In the genomic region with DNA sequence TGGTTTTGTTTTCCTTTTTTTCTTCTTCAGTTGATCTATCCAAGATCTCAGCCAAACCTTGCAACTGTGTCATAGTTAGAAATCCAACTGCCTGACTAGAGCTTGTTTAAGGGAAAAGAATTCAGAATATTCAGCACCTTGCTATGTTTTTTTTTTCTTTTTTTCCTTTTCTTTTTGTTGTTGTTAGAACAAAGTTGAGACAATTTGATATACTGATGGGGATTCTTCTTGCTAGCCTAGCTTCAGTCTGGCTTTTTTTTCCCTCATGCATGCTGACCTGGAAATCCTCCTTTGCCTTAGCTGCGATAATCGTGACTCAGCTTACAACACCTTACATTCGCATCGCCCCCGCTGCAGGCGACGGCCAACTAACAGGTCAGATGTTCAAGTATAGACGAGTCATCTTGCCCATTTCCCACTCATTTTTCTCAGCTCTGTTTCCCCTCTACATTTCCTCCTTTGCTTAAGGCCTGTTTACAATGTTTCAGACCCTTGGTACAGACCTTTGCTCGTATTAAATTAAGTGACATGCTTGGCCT, we compare ENCODE assay signal across 16 cellular contexts.
DNase-seq lines count a peak whose midpoint lies in the region; ATAC-seq and TF ChIP-seq lines count a peak whose summit lies in the region.
"Had no signal": no experiment of that assay in that cellular context is flagged by ENCODE, and none has a peak within 500 bp of the region (broad histone marks: within the 10 kb centered on the region; RNA-seq: fewer than 3 reads in every experiment).

No MANE protein-coding gene starts in this region.

- no peaks in the 10 kb centered on the region for H3K9me3 ChIP-seq in HUES48 (ENCODE audit: control insufficient read depth, insufficient read depth, low read length)
- H3K9me3 ChIP-seq: upper lobe of right lung had no signal

- no peak for ATAC-seq in activated CD4-positive, CD25-positive, alpha-beta regulatory T cell treated with anti-CD3 and anti-CD28 coated beads, Interleukin-2, amount 50 U/mL, for 24 hours
- no peak for ATAC-seq in GM21723 (IDR thresholded peaks at IDR 0.05; ENCODE audit: unreplicated experiment)
- ATAC-seq: effector memory CD8-positive, alpha-beta T cell; HepG2; upper lobe of right lung had no signal

- no peak overlapping the region for H3K9ac ChIP-seq in HUES48 (ENCODE audit: low read depth, low read length)

- H3K4me3 ChIP-seq in AG04449 (ENCODE audit: low read depth, low read length) = no peak overlapping the region; the same call in 1 of the 2 replicates
- no peak overlapping the region for H3K4me3 ChIP-seq in HUES48 (ENCODE audit: low read depth, low read length)
- H3K4me3 ChIP-seq in cardiac fibroblast (replicated peaks in 1 of 2; ENCODE audit: low read depth in 2 of 2, low read length in 2 of 2) = no peak overlapping the region
- H3K4me3 ChIP-seq: skin epidermis, upper lobe of right lung had no signal

- peak; percentile 24 for DNase-seq in AG04449 (ENCODE audit: low read depth, low spot score)
- peak; percentile 52 to 81 for DNase-seq in cardiac fibroblast (ENCODE audit: low read depth in 2 of 2)
- peak; percentile 87 for DNase-seq in islet precursor cell
- no peak for DNase-seq in stimulated activated naive CD4-positive, alpha-beta T cell (lab: John Stamatoyannopoulos, UW)
- no peak for DNase-seq in activated CD4-positive, alpha-beta T cell treated with anti-CD3 and anti-CD28 coated beads for 48 hours
- DNase-seq: activated naive CD8-positive, alpha-beta T cell treated with anti-CD3 and anti-CD28 coated beads for 36 hours; effector memory CD8-positive, alpha-beta T cell; naive B cell; NCI-H2029 treated with DMSO at 0.1 percent for 48 hours; T-helper 2 cell; upper lobe of right lung had no signal

- no peaks in the 10 kb centered on the region for H3K27me3 ChIP-seq in HUES48 (ENCODE audit: control insufficient read depth, insufficient read depth, low read length)
- H3K27me3 ChIP-seq: upper lobe of right lung had no signal

- CTCF ChIA-PET in AG04449 (lab: Yijun Ruan, JAX) = interaction anchor here (1.3 kb wide), 1 partner anchor 13 kb away, joined by 3 read pairs; no protein-coding TSS in a partner anchor

- TF ChIP-seq CTCF in AG04449 (IDR thresholded peaks at IDR 0.05; ENCODE audit: insufficient read depth, low read length, missing control alignments) (no peak), cardiac fibroblast (IDR thresholded peaks at IDR 0.05; ENCODE audit: low read depth, low read length) (no peak)

- POLR2A ChIA-PET in AG04449 (lab: Yijun Ruan, JAX) = no interaction called here

- H3K27ac ChIP-seq in HUES48 (ENCODE audit: low read depth, low read length) = peak overlapping the region; percentile 31
- H3K27ac ChIP-seq: skin epidermis, upper lobe of right lung had no signal

- peaks cover 15% of the 10 kb centered on the region for H3K4me1 ChIP-seq in HUES48 (ENCODE audit: control insufficient read depth, insufficient read depth, low read length)
- H3K4me1 ChIP-seq: upper lobe of right lung had no signal

- H3K36me3 ChIP-seq in HUES48 (ENCODE audit: control insufficient read depth, insufficient read depth, low read length) = no peaks in the 10 kb centered on the region
- H3K36me3 ChIP-seq: upper lobe of right lung had no signal

Comparison
In these comparisons a context has a peak if more than half of its experiments do, and no peak if none do; other contexts are left out.
1. DNase-seq: peak in AG04449 (single experiment), cardiac fibroblast (2 of 2) and islet precursor cell (single experiment); none in stimulated activated naive CD4-positive, alpha-beta T cell (0 of 6) and activated CD4-positive, alpha-beta T cell treated with anti-CD3 and anti-CD28 coated beads for 48 hours (single experiment).